1 cellular context compared by ENCODE assay signal in the genomic region with DNA sequence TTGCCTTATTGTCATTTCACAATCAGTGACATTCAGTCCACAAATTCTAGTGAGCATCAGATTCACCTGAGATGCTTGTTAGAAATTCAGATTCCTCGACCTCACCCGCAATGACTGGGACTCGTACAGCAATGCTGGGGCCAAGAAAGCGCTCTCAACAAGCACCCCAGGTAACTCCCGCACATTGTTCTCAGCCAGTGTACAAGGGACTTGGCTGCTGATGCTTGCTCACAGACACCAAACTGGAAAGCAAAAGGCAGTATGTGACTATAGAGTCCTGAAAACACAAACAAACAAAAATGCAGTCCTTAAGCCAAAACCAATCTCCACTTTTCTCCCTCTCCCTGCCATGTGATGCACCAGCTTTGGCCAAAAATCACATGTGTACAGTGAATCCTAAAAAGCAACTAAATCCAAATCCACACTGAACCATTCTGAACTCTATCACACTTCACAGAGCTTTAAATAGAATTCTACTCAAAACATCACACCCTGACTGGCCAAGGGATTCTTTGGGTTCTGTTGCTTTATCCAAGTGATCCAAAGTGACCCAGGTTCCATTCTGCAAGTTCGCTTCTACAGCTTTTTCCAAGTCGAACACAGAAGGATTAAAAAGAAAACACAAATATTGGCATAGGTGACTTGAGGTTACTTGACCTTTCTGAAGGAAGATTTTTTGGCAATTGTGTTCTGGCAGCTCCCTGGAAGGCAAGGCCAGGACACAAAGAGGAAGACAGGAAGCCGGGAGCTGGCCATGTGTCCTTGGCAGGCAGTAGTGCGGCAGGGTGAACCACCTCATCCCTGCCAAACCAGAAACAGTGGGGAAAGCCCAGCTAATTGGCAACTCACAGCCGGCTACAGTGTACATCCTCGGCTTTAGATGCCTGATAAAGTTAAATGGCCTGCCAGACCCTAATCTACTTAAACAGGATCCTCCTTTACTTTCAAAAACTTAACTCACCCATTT.
A peak's percentile ranks its signal among the peaks of the same experiment; 100 is the strongest.
TF ChIP-seq lines count a peak whose summit lies in the region.

No MANE protein-coding gene starts in this region.

TF ChIP-seq in SK-N-SH, 30 proteins besides CTCF, POLR2A, EP300 and RAD21 (continued from another document):
- TF ChIP-seq, protein P1, sequence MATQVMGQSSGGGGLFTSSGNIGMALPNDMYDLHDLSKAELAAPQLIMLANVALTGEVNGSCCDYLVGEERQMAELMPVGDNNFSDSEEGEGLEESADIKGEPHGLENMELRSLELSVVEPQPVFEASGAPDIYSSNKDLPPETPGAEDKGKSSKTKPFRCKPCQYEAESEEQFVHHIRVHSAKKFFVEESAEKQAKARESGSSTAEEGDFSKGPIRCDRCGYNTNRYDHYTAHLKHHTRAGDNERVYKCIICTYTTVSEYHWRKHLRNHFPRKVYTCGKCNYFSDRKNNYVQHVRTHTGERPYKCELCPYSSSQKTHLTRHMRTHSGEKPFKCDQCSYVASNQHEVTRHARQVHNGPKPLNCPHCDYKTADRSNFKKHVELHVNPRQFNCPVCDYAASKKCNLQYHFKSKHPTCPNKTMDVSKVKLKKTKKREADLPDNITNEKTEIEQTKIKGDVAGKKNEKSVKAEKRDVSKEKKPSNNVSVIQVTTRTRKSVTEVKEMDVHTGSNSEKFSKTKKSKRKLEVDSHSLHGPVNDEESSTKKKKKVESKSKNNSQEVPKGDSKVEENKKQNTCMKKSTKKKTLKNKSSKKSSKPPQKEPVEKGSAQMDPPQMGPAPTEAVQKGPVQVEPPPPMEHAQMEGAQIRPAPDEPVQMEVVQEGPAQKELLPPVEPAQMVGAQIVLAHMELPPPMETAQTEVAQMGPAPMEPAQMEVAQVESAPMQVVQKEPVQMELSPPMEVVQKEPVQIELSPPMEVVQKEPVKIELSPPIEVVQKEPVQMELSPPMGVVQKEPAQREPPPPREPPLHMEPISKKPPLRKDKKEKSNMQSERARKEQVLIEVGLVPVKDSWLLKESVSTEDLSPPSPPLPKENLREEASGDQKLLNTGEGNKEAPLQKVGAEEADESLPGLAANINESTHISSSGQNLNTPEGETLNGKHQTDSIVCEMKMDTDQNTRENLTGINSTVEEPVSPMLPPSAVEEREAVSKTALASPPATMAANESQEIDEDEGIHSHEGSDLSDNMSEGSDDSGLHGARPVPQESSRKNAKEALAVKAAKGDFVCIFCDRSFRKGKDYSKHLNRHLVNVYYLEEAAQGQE (IDR thresholded peaks at IDR 0.05; ENCODE audit: low read depth, low read length), result no peak
- no peak; the same call in 1 of the 2 replicates for TF ChIP-seq MEF2A (IDR thresholded peaks at IDR 0.05; ENCODE audit: borderline replicate concordance, low read depth)
- TF ChIP-seq, protein P2, sequence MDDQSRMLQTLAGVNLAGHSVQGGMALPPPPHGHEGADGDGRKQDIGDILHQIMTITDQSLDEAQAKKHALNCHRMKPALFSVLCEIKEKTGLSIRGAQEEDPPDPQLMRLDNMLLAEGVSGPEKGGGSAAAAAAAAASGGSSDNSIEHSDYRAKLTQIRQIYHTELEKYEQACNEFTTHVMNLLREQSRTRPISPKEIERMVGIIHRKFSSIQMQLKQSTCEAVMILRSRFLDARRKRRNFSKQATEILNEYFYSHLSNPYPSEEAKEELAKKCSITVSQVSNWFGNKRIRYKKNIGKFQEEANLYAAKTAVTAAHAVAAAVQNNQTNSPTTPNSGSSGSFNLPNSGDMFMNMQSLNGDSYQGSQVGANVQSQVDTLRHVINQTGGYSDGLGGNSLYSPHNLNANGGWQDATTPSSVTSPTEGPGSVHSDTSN (IDR thresholded peaks at IDR 0.05), result no peak
- no peak for TF ChIP-seq ELF1 (IDR thresholded peaks at IDR 0.05)
- TF ChIP-seq SIN3A (IDR thresholded peaks at IDR 0.05; ENCODE audit: borderline replicate concordance, low read depth, low read length), result 0 out of 2 replicates have a peak, but pooled peaks have one; percentile 41
- TF ChIP-seq FOXM1 (IDR thresholded peaks at IDR 0.05; ENCODE audit: low read depth), result no peak
- TF ChIP-seq, protein P3, sequence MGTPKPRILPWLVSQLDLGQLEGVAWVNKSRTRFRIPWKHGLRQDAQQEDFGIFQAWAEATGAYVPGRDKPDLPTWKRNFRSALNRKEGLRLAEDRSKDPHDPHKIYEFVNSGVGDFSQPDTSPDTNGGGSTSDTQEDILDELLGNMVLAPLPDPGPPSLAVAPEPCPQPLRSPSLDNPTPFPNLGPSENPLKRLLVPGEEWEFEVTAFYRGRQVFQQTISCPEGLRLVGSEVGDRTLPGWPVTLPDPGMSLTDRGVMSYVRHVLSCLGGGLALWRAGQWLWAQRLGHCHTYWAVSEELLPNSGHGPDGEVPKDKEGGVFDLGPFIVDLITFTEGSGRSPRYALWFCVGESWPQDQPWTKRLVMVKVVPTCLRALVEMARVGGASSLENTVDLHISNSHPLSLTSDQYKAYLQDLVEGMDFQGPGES (IDR thresholded peaks at IDR 0.05; ENCODE audit: low read depth, low read length), result no peak
- 0 out of 2 replicates have a peak, but pooled peaks have one; percentile 11 for TF ChIP-seq FOXJ3 (CRISPR knock-in tag; IDR thresholded peaks at IDR 0.05)
- TF ChIP-seq NFIC (IDR thresholded peaks at IDR 0.05; ENCODE audit: borderline replicate concordance), result peak; percentile 81
- 0 out of 2 replicates have a peak, but pooled peaks have one; percentile 3 for TF ChIP-seq JUND (IDR thresholded peaks at IDR 0.05)
- TF ChIP-seq FOSL2 (IDR thresholded peaks at IDR 0.05; ENCODE audit: borderline replicate concordance, low read depth), result no peak
- TF ChIP-seq POLR2AphosphoS5 (IDR thresholded peaks at IDR 0.05; ENCODE audit: low read depth, low read length), result no peak
- peak; percentile 55; the same call in 1 of the 2 replicates for TF ChIP-seq RCOR1 (IDR thresholded peaks at IDR 0.05; ENCODE audit: low read length)
- TF ChIP-seq, protein P4, sequence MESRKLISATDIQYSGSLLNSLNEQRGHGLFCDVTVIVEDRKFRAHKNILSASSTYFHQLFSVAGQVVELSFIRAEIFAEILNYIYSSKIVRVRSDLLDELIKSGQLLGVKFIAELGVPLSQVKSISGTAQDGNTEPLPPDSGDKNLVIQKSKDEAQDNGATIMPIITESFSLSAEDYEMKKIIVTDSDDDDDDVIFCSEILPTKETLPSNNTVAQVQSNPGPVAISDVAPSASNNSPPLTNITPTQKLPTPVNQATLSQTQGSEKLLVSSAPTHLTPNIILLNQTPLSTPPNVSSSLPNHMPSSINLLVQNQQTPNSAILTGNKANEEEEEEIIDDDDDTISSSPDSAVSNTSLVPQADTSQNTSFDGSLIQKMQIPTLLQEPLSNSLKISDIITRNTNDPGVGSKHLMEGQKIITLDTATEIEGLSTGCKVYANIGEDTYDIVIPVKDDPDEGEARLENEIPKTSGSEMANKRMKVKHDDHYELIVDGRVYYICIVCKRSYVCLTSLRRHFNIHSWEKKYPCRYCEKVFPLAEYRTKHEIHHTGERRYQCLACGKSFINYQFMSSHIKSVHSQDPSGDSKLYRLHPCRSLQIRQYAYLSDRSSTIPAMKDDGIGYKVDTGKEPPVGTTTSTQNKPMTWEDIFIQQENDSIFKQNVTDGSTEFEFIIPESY (IDR thresholded peaks at IDR 0.05; ENCODE audit: borderline replicate concordance, low read depth), result no peak
- TF ChIP-seq, protein P5, sequence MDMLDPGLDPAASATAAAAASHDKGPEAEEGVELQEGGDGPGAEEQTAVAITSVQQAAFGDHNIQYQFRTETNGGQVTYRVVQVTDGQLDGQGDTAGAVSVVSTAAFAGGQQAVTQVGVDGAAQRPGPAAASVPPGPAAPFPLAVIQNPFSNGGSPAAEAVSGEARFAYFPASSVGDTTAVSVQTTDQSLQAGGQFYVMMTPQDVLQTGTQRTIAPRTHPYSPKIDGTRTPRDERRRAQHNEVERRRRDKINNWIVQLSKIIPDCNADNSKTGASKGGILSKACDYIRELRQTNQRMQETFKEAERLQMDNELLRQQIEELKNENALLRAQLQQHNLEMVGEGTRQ (IDR thresholded peaks at IDR 0.05; ENCODE audit: borderline replicate concordance, low read depth, low read length), result no peak
- no peak for TF ChIP-seq SMC3 (IDR thresholded peaks at IDR 0.05; ENCODE audit: low read depth, low read length)
- TF ChIP-seq GABPA (IDR thresholded peaks at IDR 0.05; ENCODE audit: low read depth), result no peak
- peak; percentile 95 for TF ChIP-seq MXI1 (IDR thresholded peaks at IDR 0.05; ENCODE audit: low read depth, low read length)
- TF ChIP-seq RXRA (IDR thresholded peaks at IDR 0.05; ENCODE audit: borderline replicate concordance, low read depth), result no peak
- no peak for TF ChIP-seq EZH2phosphoT487 (IDR thresholded peaks at IDR 0.05; ENCODE audit: borderline replicate concordance, low read depth)
- TF ChIP-seq, protein P6, sequence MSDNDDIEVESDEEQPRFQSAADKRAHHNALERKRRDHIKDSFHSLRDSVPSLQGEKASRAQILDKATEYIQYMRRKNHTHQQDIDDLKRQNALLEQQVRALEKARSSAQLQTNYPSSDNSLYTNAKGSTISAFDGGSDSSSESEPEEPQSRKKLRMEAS (IDR thresholded peaks at IDR 0.05; ENCODE audit: low read depth), result peak; percentile 83
- peak; percentile 46 for TF ChIP-seq CHD2 (IDR thresholded peaks at IDR 0.05; ENCODE audit: low read length, partially characterized antibody)
- TF ChIP-seq, protein P7, sequence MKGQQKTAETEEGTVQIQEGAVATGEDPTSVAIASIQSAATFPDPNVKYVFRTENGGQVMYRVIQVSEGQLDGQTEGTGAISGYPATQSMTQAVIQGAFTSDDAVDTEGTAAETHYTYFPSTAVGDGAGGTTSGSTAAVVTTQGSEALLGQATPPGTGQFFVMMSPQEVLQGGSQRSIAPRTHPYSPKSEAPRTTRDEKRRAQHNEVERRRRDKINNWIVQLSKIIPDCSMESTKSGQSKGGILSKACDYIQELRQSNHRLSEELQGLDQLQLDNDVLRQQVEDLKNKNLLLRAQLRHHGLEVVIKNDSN (IDR thresholded peaks at IDR 0.05; ENCODE audit: borderline replicate concordance, low read depth), result peak; percentile 40; the same call in 1 of the 2 replicates
- TF ChIP-seq TCF12 (IDR thresholded peaks at IDR 0.05), result peak; percentile 56
- no peak for TF ChIP-seq NRF1 (IDR thresholded peaks at IDR 0.05; ENCODE audit: low read depth, low read length)
- 0 out of 2 replicates have a peak, but pooled peaks have one; percentile 16 for TF ChIP-seq RFX5 (IDR thresholded peaks at IDR 0.05; ENCODE audit: low read length)
